In genomic region chr6:28124350-28124970, GRCh38 we compare ENCODE assay signal across 8 cellular contexts. TPM values are rescaled to one million over a fixed set of nuclear protein-coding genes. Genes with fewer than 3 reads are reported as not detected.
DNase-seq lines count a peak whose midpoint lies in the region; ATAC-seq and FAIRE-seq lines count a peak whose summit lies in the region.

TSS of gene ZSCAN16 (plus strand) at chr6:28124609. CDS start at chr6:28125444, 835 bp downstream.

- peaks cover 33 to 58% (median 53%) of the 10 kb centered on the region in 4 donors for H3K4me1 Mint-ChIP-seq in naive thymus-derived CD8-positive, alpha-beta T cell
- peaks cover 54% of the 10 kb centered on the region for H3K4me1 Mint-ChIP-seq in stimulated activated naive CD8-positive, alpha-beta T cell treated with anti-CD3 and anti-CD28 coated beads, Interleukin-15, Interleukin-2, amounts not matched to agents 100 ng/mL and 50 ng/mL, for 24 hours (ENCODE audit: low read depth)

- peak within 1 kb of the TSS; percentile 41 for H2AFZ ChIP-seq in Karpas-422 (ENCODE audit: low read length)

- peak; percentile 7 for FAIRE-seq in RCC 7860 (lab: Jason Lieb, UNC)

- ATAC-seq in GM21737 (IDR thresholded peaks at IDR 0.05; ENCODE audit: unreplicated experiment) = peak; percentile 96
- peak; percentile 73 to 94 for ATAC-seq in naive thymus-derived CD8-positive, alpha-beta T cell

- H3K27me3 ChIP-seq in Karpas-422 (ENCODE audit: low read length) = no peaks in the 10 kb centered on the region

- H3K27ac Mint-ChIP-seq in naive thymus-derived CD8-positive, alpha-beta T cell = peak within 1 kb of the TSS; percentile 95 to 99 (median 97)
- H3K27ac Mint-ChIP-seq in stimulated activated naive CD8-positive, alpha-beta T cell treated with anti-CD3 and anti-CD28 coated beads, Interleukin-15, Interleukin-2, amounts not matched to agents 100 ng/mL and 50 ng/mL, for 24 hours = peak within 1 kb of the TSS; percentile 88

- H4K20me1 ChIP-seq in Karpas-422 (ENCODE audit: insufficient read depth, low read depth, low read length) = no peaks in the 10 kb centered on the region; the same call in 1 of the 2 replicates

- peaks cover 66% of the 10 kb centered on the region for H3K79me2 ChIP-seq in Karpas-422 (ENCODE audit: low read length)

- H3K4me3 ChIP-seq in Karpas-422 (ENCODE audit: low read length) = peak within 1 kb of the TSS; percentile 78

- H3K27me3 Mint-ChIP-seq in naive thymus-derived CD8-positive, alpha-beta T cell = no peaks in the 10 kb centered on the region
- no peaks in the 10 kb centered on the region for H3K27me3 Mint-ChIP-seq in stimulated activated naive CD8-positive, alpha-beta T cell treated with anti-CD3 and anti-CD28 coated beads, Interleukin-15, Interleukin-2, amounts not matched to agents 100 ng/mL and 50 ng/mL, for 24 hours

- H3K9ac ChIP-seq in Karpas-422 (ENCODE audit: low read length) = peak within 1 kb of the TSS; percentile 68

- 0 out of 2 replicates have a peak within 1 kb of the TSS, but pooled peaks have one; percentile 3 for H3K27ac ChIP-seq in Karpas-422 (ENCODE audit: low read length)

- H3K4me3 Mint-ChIP-seq in naive thymus-derived CD8-positive, alpha-beta T cell = peak within 1 kb of the TSS; percentile 84 to 99 (median 95)
- peak within 1 kb of the TSS; percentile 91 for H3K4me3 Mint-ChIP-seq in stimulated activated naive CD8-positive, alpha-beta T cell treated with anti-CD3 and anti-CD28 coated beads, Interleukin-15, Interleukin-2, amounts not matched to agents 100 ng/mL and 50 ng/mL, for 24 hours

- no peaks in the 10 kb centered on the region for H3K9me3 ChIP-seq in Karpas-422 (ENCODE audit: low read length)

- peaks cover 39% of the 10 kb centered on the region for H3K36me3 ChIP-seq in Karpas-422 (ENCODE audit: insufficient read depth, low read length)

- no peaks in the 10 kb centered on the region for H3K9me2 ChIP-seq in Karpas-422 (replicated peaks; ENCODE audit: insufficient read depth, low read length)

- no peaks in the 10 kb centered on the region for H3K9me3 Mint-ChIP-seq in naive thymus-derived CD8-positive, alpha-beta T cell
- H3K9me3 Mint-ChIP-seq in stimulated activated naive CD8-positive, alpha-beta T cell treated with anti-CD3 and anti-CD28 coated beads, Interleukin-15, Interleukin-2, amounts not matched to agents 100 ng/mL and 50 ng/mL, for 24 hours = no peaks in the 10 kb centered on the region

- peak; percentile 85 for DNase-seq in DMS79 (lab: John Stamatoyannopoulos, UW)
- peak; percentile 93 for DNase-seq in Karpas-422
- DNase-seq in RCC 7860 (ENCODE audit: low spot score) = peak; percentile 55
- DNase-seq in activated effector memory CD4-positive, alpha-beta T cell treated with anti-CD3 and anti-CD28 coated beads, Interleukin-2, amount 50 U/mL, for 16 hours = peak; percentile 92
- DNase-seq in fibroblast of peridontal ligament (ENCODE audit: extremely low read depth) = peak; percentile 80
- DNase-seq in naive thymus-derived CD8-positive, alpha-beta T cell = peak; percentile 52 to 83 (median 67)

- peaks cover 0 to 54% (median 3%) of the 10 kb centered on the region in 3 donors for H3K36me3 Mint-ChIP-seq in naive thymus-derived CD8-positive, alpha-beta T cell
- H3K36me3 Mint-ChIP-seq in stimulated activated naive CD8-positive, alpha-beta T cell treated with anti-CD3 and anti-CD28 coated beads, Interleukin-15, Interleukin-2, amounts not matched to agents 100 ng/mL and 50 ng/mL, for 24 hours (ENCODE audit: low read depth) = peaks cover 51% of the 10 kb centered on the region

- H3K4me2 ChIP-seq in Karpas-422 (ENCODE audit: low read depth, low read length, poor library complexity, severe bottlenecking) = peak within 1 kb of the TSS; percentile 82

- H3K4me1 ChIP-seq in Karpas-422 (ENCODE audit: low read length) = peaks cover 36% of the 10 kb centered on the region

- POLR2A ChIA-PET in naive thymus-derived CD8-positive, alpha-beta T cell (lab: Charles Lee) = interaction anchor here (1.2 to 3.5 kb wide), 5 partner anchors 13 to 232 kb away, joined by 3 to 32 read pairs (median 16); partner anchors contain the start of gene ZKSCAN8

RNA-seq across cellular contexts. Expression of gene ZSCAN16, which starts in this region (rescaled TPM):
- total RNA-seq in Karpas-422 (2014; rRNA removed; shearing (Covaris generic); ENCODE audit: low replicate concordance) = 4.8 and 5.9 TPM in 2 replicates
- total RNA-seq in naive thymus-derived CD8-positive, alpha-beta T cell = 10 to 100 TPM; 13.9 TPM
- 10 to 100 TPM in 2 of 3 donors, 1 to 10 TPM in 1; 6.0 to 13.2 (median 11.5) TPM for polyA plus RNA-seq in naive thymus-derived CD8-positive, alpha-beta T cell

Comparison
In these comparisons a context has a peak if more than half of its experiments do, and no peak if none do; other contexts are left out.
1. Peak in every context shown above with its lines: DNase-seq, ATAC-seq, H3K4me3 ChIP-seq and H3K27ac ChIP-seq.